ENCODE assay signal across 18 cellular contexts in the genomic region with DNA sequence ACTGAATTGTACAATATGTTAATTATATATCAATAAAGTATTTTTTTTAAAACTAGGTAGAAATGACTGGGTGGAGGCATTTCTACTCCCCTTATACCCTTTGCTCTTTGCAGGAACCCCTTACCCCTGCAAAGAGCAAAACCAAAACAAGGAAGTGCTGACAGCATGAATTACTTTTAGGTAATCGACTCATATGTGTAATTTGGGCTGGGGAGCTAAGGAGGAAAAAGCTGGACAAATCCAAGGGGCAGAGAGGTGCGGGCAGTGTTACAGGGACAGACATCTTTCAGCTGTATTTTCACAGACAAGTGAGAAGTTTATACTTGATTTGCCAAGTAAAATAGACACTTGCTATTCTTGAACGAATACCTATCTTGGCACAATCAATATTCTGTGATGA. TPM values are rescaled to one million over a fixed set of nuclear protein-coding genes. Genes with fewer than 3 reads are reported as not detected.
DNase-seq lines count a peak whose midpoint lies in the region; ATAC-seq, FAIRE-seq and TF ChIP-seq lines count a peak whose summit lies in the region.
"Had no signal": no experiment of that assay in that cellular context is flagged by ENCODE, and none has a peak within 500 bp of the region (broad histone marks: within the 10 kb centered on the region; RNA-seq: fewer than 3 reads in every experiment).

No MANE protein-coding gene starts in this region.

- FAIRE-seq in GM12891 (lab: Jason Lieb, UNC), result no peak
- FAIRE-seq: D721Med, G401.6, GM19239, H1, HTR-8/SVneo had no signal

- no peak overlapping the region for H3K4me3 ChIP-seq in neutrophil (ENCODE audit: low read depth in 1 of 2, low read length in 1 of 2)
- H3K4me3 ChIP-seq in naive thymus-derived CD4-positive, alpha-beta T cell (ENCODE audit: low read length), result no peak overlapping the region
- H3K4me3 ChIP-seq: BLaER1 treated with 17β-estradiol and CSF1 and Interleukin-3, amounts not matched to agents 10 nM and 100 nM had no signal

- no peaks in the 10 kb centered on the region for H3K4me1 ChIP-seq in neutrophil (ENCODE audit: control insufficient read depth in 1 of 2, insufficient read depth in 1 of 2, low read depth in 1 of 2, low read length in 1 of 2)
- H3K4me1 ChIP-seq in naive thymus-derived CD4-positive, alpha-beta T cell (ENCODE audit: control insufficient read depth in 2 of 2, insufficient read depth in 2 of 2, low read length in 2 of 2), result no peaks in the 10 kb centered on the region
- H3K4me1 ChIP-seq: BLaER1 treated with 17β-estradiol and CSF1 and Interleukin-3, amounts not matched to agents 10 nM and 100 nM had no signal

- H3K4me3 Mint-ChIP-seq in CD14-positive monocyte, result no peak overlapping the region
- no peak overlapping the region for H3K4me3 Mint-ChIP-seq in naive thymus-derived CD4-positive, alpha-beta T cell
- H3K4me3 Mint-ChIP-seq: B cell; CD4-positive, CD25-positive, alpha-beta regulatory T cell; CD8-positive, alpha-beta memory T cell; H9; IgD-negative memory B cell had no signal

- no peaks in the 10 kb centered on the region for H3K9me3 ChIP-seq in neutrophil
- H3K9me3 ChIP-seq in naive thymus-derived CD4-positive, alpha-beta T cell (ENCODE audit: control insufficient read depth in 2 of 3, low read length in 3 of 3), result peaks cover 0 to 2% (median 0%) of the 10 kb centered on the region in 3 experiments

- peak overlapping the region; percentile 0 for H3K27ac ChIP-seq in neutrophil
- H3K27ac ChIP-seq in naive thymus-derived CD4-positive, alpha-beta T cell (ENCODE audit: low read depth, low read length), result no peak overlapping the region
- H3K27ac ChIP-seq: BLaER1 treated with 17β-estradiol and CSF1 and Interleukin-3, amounts not matched to agents 10 nM and 100 nM had no signal

- H3K36me3 ChIP-seq in neutrophil, result peaks cover 52% of the 10 kb centered on the region
- H3K36me3 ChIP-seq in naive thymus-derived CD4-positive, alpha-beta T cell (ENCODE audit: control insufficient read depth in 2 of 3, insufficient read depth in 3 of 3, low read length in 3 of 3), result peaks cover 0 to 11% (median 0%) of the 10 kb centered on the region in 3 experiments

- H3K27me3 ChIP-seq in neutrophil, result no peaks in the 10 kb centered on the region
- no peaks in the 10 kb centered on the region for H3K27me3 ChIP-seq in naive thymus-derived CD4-positive, alpha-beta T cell (ENCODE audit: control insufficient read depth in 2 of 2, insufficient read depth in 2 of 2, low read length in 2 of 2)
- H3K27me3 ChIP-seq: BLaER1 treated with 17β-estradiol and CSF1 and Interleukin-3, amounts not matched to agents 10 nM and 100 nM had no signal

- intact Hi-C loops in CD14-positive monocyte (cut with micrococcal nuclease), result loop anchor here in 1 of 2 donors (5.0 kb wide), 1 partner anchor 37 kb away; the partner anchor contains the start of gene MANBA
- intact Hi-C loops in naive thymus-derived CD4-positive, alpha-beta T cell (cut with micrococcal nuclease), result no loop called here

- peak overlapping the region in 4 of 7 donors; percentile 6 to 51 (median 35) for H3K27ac Mint-ChIP-seq in CD14-positive monocyte
- no peak overlapping the region for H3K27ac Mint-ChIP-seq in naive thymus-derived CD4-positive, alpha-beta T cell
- H3K27ac Mint-ChIP-seq: B cell; CD4-positive, CD25-positive, alpha-beta regulatory T cell; H9 had no signal

- H3K36me3 Mint-ChIP-seq in CD14-positive monocyte, result peaks cover 62 to 82% of the 10 kb centered on the region in 2 donors
- H3K36me3 Mint-ChIP-seq in naive thymus-derived CD4-positive, alpha-beta T cell, result peaks cover 9 to 51% (median 35%) of the 10 kb centered on the region in 5 donors

- CTCF ChIA-PET in naive thymus-derived CD4-positive, alpha-beta T cell (lab: Charles Lee), result no interaction called here

- no peaks in the 10 kb centered on the region for H3K4me1 Mint-ChIP-seq in CD14-positive monocyte
- peaks cover 0 to 15% (median 11%) of the 10 kb centered on the region in 7 donors for H3K4me1 Mint-ChIP-seq in naive thymus-derived CD4-positive, alpha-beta T cell
- H3K4me1 Mint-ChIP-seq: H9 had no signal

- peaks cover 0 to 3% (median 2%) of the 10 kb centered on the region in 7 donors for H3K9me3 Mint-ChIP-seq in CD14-positive monocyte
- H3K9me3 Mint-ChIP-seq in naive thymus-derived CD4-positive, alpha-beta T cell, result peaks cover 0 to 3% (median 0%) of the 10 kb centered on the region in 11 donors

- TF ChIP-seq CTCF in CD14-positive monocyte (IDR thresholded peaks at IDR 0.05) (no peak), neutrophil (IDR thresholded peaks at IDR 0.05) (no peak)

- peak; percentile 18 for ATAC-seq in left lobe of liver
- ATAC-seq in naive thymus-derived CD4-positive, alpha-beta T cell, result no peak

- no peak for TF ChIP-seq POLR2A in GM12891 (IDR thresholded peaks at IDR 0.05; ENCODE audit: low read depth, low read length)

- POLR2A ChIA-PET in naive thymus-derived CD4-positive, alpha-beta T cell (lab: Charles Lee), result no interaction called here

- DNase-seq in CD14-positive monocyte (ENCODE audit: low spot score) (no peak), GM12891 (ENCODE audit: insufficient read length, low spot score) (no peak), left lobe of liver (ENCODE audit: low spot score) (no peak), medulla oblongata (ENCODE audit: extremely low spot score) (no peak)
- no peak for DNase-seq in naive thymus-derived CD4-positive, alpha-beta T cell
- DNase-seq: CD4-positive, CD25-positive, alpha-beta regulatory T cell; CD8-positive, alpha-beta memory T cell; COR-L47; H9 had no signal

- H3K27me3 Mint-ChIP-seq in CD14-positive monocyte (ENCODE audit: low read depth in 3 of 3), result no peaks in the 10 kb centered on the region
- no peaks in the 10 kb centered on the region for H3K27me3 Mint-ChIP-seq in naive thymus-derived CD4-positive, alpha-beta T cell
- H3K27me3 Mint-ChIP-seq: B cell; CD4-positive, CD25-positive, alpha-beta regulatory T cell; IgD-negative memory B cell had no signal

TF ChIP-seq in GM12891, 5 proteins besides CTCF, POLR2A, EP300 and RAD21:
- TF ChIP-seq POLR2AphosphoS5 (IDR thresholded peaks at IDR 0.05; ENCODE audit: low read depth, low read length) (no peak), SPI1 (IDR thresholded peaks at IDR 0.05; ENCODE audit: low read depth, low read length) (peak; percentile 56)

RNA-seq across cellular contexts. Expression of gene MANBA, which starts 35.5 kb away (rescaled TPM):
- polyA plus RNA-seq in CD14-positive monocyte, result 10 to 100 TPM; 80.8 to 94.4 TPM
- polyA plus RNA-seq in GM12891 (2012; ENCODE audit: low read depth, missing spikeins), result 18.9 TPM
- total RNA-seq in left lobe of liver, result 10.6 TPM
- 10 to 100 TPM; 15.7 to 56.4 (median 29.7) TPM for total RNA-seq in naive thymus-derived CD4-positive, alpha-beta T cell
- 10 to 100 TPM; 16.4 to 26.0 TPM for polyA plus RNA-seq in naive thymus-derived CD4-positive, alpha-beta T cell

Comparison
In these comparisons a context has a peak if more than half of its experiments do, and no peak if none do; other contexts are left out.
1. H3K27ac Mint-ChIP-seq: peak in CD14-positive monocyte (4 of 7); none in naive thymus-derived CD4-positive, alpha-beta T cell (0 of 9).